ENCODE assay signal across 26 cellular contexts in genomic region chrX:103200951-103201529, GRCh38. TPM values are rescaled to one million over a fixed set of nuclear protein-coding genes. Genes with fewer than 3 reads are reported as not detected.
DNase-seq lines count a peak whose midpoint lies in the region; ATAC-seq, FAIRE-seq and TF ChIP-seq lines count a peak whose summit lies in the region.
"Had no signal": no experiment of that assay in that cellular context is flagged by ENCODE, and none has a peak within 500 bp of the region (broad histone marks: within the 10 kb centered on the region; RNA-seq: fewer than 3 reads in every experiment).

No MANE protein-coding gene starts in this region.

- H2AFZ ChIP-seq in Karpas-422 (ENCODE audit: low read length), result no peak overlapping the region
- H2AFZ ChIP-seq: GM23248 had no signal

- ATAC-seq in T-helper 17 cell (peak; percentile 18), lower lobe of right lung (no peak)
- no peak for ATAC-seq in stimulated activated naive CD8-positive, alpha-beta T cell treated with anti-CD3 and anti-CD28 coated beads, Interleukin-15, amount 100 ng/mL, for 72 hours
- ATAC-seq: GM12878 had no signal

- H3K56ac ChIP-seq in mesendoderm (ENCODE audit: low read length), result no peak overlapping the region

- intact Hi-C loops in lower lobe of right lung (cut with DNase I), result no loop called here

- H4K8ac ChIP-seq in mesendoderm (ENCODE audit: low read depth, low read length), result no peak overlapping the region

- no peak overlapping the region for H2AK5ac ChIP-seq in mesendoderm (ENCODE audit: low read length)

- no peak overlapping the region for H3K18ac ChIP-seq in mesendoderm (ENCODE audit: low read length)

- no CpG with 5 or more reads among the region's 4 CpGs for WGBS in mesendoderm (ENCODE audit: extremely low coverage, insufficient coverage, low lambda C conversion rate)

- no peaks in the 10 kb centered on the region for H3K4me1 Mint-ChIP-seq in T-helper 17 cell
- H3K4me1 Mint-ChIP-seq in stimulated activated naive CD8-positive, alpha-beta T cell treated with anti-CD3 and anti-CD28 coated beads, Interleukin-15, amount 100 ng/mL, for 72 hours, result peaks cover 6% of the 10 kb centered on the region

- no peaks in the 10 kb centered on the region for H3K9me2 ChIP-seq in Karpas-422 (replicated peaks; ENCODE audit: insufficient read depth, low read length)

- no peaks in the 10 kb centered on the region for H3K36me3 Mint-ChIP-seq in T-helper 17 cell (ENCODE audit: low read depth)
- H3K36me3 Mint-ChIP-seq: CD4-positive, alpha-beta memory T cell had no signal

- TF ChIP-seq POLR2A in H54 (IDR thresholded peaks at IDR 0.05; ENCODE audit: low read depth, low read length), result no peak

- H3K9ac ChIP-seq in Karpas-422 (ENCODE audit: low read length) (no peak overlapping the region), mesendoderm (ENCODE audit: low read length) (no peak overlapping the region)
- H3K9ac ChIP-seq: GM23248 had no signal

- H3K4me3 ChIP-seq in Karpas-422 (ENCODE audit: low read length) (no peak overlapping the region), mesendoderm (ENCODE audit: low read length) (no peak overlapping the region), lower lobe of right lung (no peak overlapping the region)
- H3K4me3 ChIP-seq: GM12878, GM23248, HAP-1, SJSA1 had no signal

- H3K27ac Mint-ChIP-seq in T-helper 17 cell, result no peak overlapping the region
- H3K27ac Mint-ChIP-seq in stimulated activated naive CD8-positive, alpha-beta T cell treated with anti-CD3 and anti-CD28 coated beads, Interleukin-15, amount 100 ng/mL, for 72 hours, result no peak overlapping the region
- H3K27ac Mint-ChIP-seq: CD4-positive, alpha-beta memory T cell; HFFc6 had no signal

- peak; percentile 62 for DNase-seq in Karpas-422
- peak; percentile 16 for DNase-seq in M059J (ENCODE audit: low read depth)
- no peak for DNase-seq in T-helper 17 cell
- DNase-seq in mesendoderm, result peak; percentile 22
- no peak for DNase-seq in H54 (ENCODE audit: insufficient read length, low spot score)
- no peak for DNase-seq in lower lobe of right lung
- no peak for DNase-seq in stimulated activated naive CD8-positive, alpha-beta T cell treated with anti-CD3 and anti-CD28 coated beads, Interleukin-15, amount 100 ng/mL, for 72 hours
- DNase-seq: C1 segment of cervical spinal cord; CD4-positive, alpha-beta memory T cell; COR-L47; DMS79; EL; GDM1; GM23248; HFFc6; IMR-90; NCI-H2029; NCI-H345; NCI-H524; NCI-H748 treated with DMSO at 0.1 percent for 48 hours; Right ventricle myocardium superior; RPMI8226 had no signal

- no peaks in the 10 kb centered on the region for H3K9me3 ChIP-seq in Karpas-422 (ENCODE audit: low read length)
- no peaks in the 10 kb centered on the region for H3K9me3 ChIP-seq in T-helper 17 cell (ENCODE audit: control insufficient read depth, low read length, poor library complexity, severe bottlenecking)
- no peaks in the 10 kb centered on the region for H3K9me3 ChIP-seq in lower lobe of right lung
- H3K9me3 ChIP-seq: HAP-1, SJSA1 had no signal

- H2BK120ac ChIP-seq in mesendoderm (ENCODE audit: low read depth, low read length), result no peak overlapping the region

- no peak overlapping the region for H3K23ac ChIP-seq in mesendoderm (ENCODE audit: low read length)

- no peaks in the 10 kb centered on the region for H4K20me1 ChIP-seq in Karpas-422 (ENCODE audit: insufficient read depth, low read depth, low read length)

- no peaks in the 10 kb centered on the region for H3K27me3 ChIP-seq in Karpas-422 (ENCODE audit: low read length)
- no peaks in the 10 kb centered on the region for H3K27me3 ChIP-seq in mesendoderm (ENCODE audit: insufficient read depth, low read length, poor library complexity)
- no peaks in the 10 kb centered on the region for H3K27me3 ChIP-seq in lower lobe of right lung (ENCODE audit: low read depth)
- H3K27me3 ChIP-seq: SJSA1 had no signal

- no peak overlapping the region for H3K4ac ChIP-seq in mesendoderm (ENCODE audit: low read depth, low read length)

- TF ChIP-seq CTCF in lower lobe of right lung (IDR thresholded peaks at IDR 0.05), result no peak

- no peak overlapping the region for H2BK5ac ChIP-seq in mesendoderm (ENCODE audit: low read length)

- peaks cover 7% of the 10 kb centered on the region for H3K4me1 ChIP-seq in Karpas-422 (ENCODE audit: low read length)
- no peaks in the 10 kb centered on the region for H3K4me1 ChIP-seq in mesendoderm (ENCODE audit: control insufficient read depth, low read depth, low read length)
- H3K4me1 ChIP-seq in lower lobe of right lung, result no peaks in the 10 kb centered on the region
- H3K4me1 ChIP-seq: HAP-1, SJSA1 had no signal

- H3K27ac ChIP-seq in Karpas-422 (ENCODE audit: low read length) (no peak overlapping the region), mesendoderm (ENCODE audit: low read depth, low read length) (no peak overlapping the region), lower lobe of right lung (no peak overlapping the region)
- H3K27ac ChIP-seq: GM23248, SJSA1 had no signal

- H4K5ac ChIP-seq in mesendoderm (ENCODE audit: low read length), result no peak overlapping the region

- FAIRE-seq in H54 (lab: Jason Lieb, UNC), result no peak
- FAIRE-seq: GM12878 had no signal

- H3K4me2 ChIP-seq in Karpas-422 (ENCODE audit: low read depth, low read length, poor library complexity, severe bottlenecking) (no peak overlapping the region), mesendoderm (ENCODE audit: low read length) (no peak overlapping the region)

- no peak overlapping the region for H3K4me3 Mint-ChIP-seq in T-helper 17 cell
- no peak overlapping the region for H3K4me3 Mint-ChIP-seq in stimulated activated naive CD8-positive, alpha-beta T cell treated with anti-CD3 and anti-CD28 coated beads, Interleukin-15, amount 100 ng/mL, for 72 hours
- H3K4me3 Mint-ChIP-seq: CD4-positive, alpha-beta memory T cell; HFFc6 had no signal

- H3K79me2 ChIP-seq in Karpas-422 (ENCODE audit: low read length) (no peaks in the 10 kb centered on the region), mesendoderm (ENCODE audit: control insufficient read depth, insufficient read depth, low read length) (no peaks in the 10 kb centered on the region)

- no peaks in the 10 kb centered on the region for H3K27me3 Mint-ChIP-seq in T-helper 17 cell
- no peaks in the 10 kb centered on the region for H3K27me3 Mint-ChIP-seq in stimulated activated naive CD8-positive, alpha-beta T cell treated with anti-CD3 and anti-CD28 coated beads, Interleukin-15, amount 100 ng/mL, for 72 hours

- no peaks in the 10 kb centered on the region for H3K9me3 Mint-ChIP-seq in stimulated activated naive CD8-positive, alpha-beta T cell treated with anti-CD3 and anti-CD28 coated beads, Interleukin-15, amount 100 ng/mL, for 72 hours
- H3K9me3 Mint-ChIP-seq: CD4-positive, alpha-beta memory T cell; HFFc6 had no signal

- H3K36me3 ChIP-seq in Karpas-422 (ENCODE audit: insufficient read depth, low read length) (no peaks in the 10 kb centered on the region), mesendoderm (ENCODE audit: control insufficient read depth, insufficient read depth, low read length) (no peaks in the 10 kb centered on the region), lower lobe of right lung (no peaks in the 10 kb centered on the region)
- H3K36me3 ChIP-seq: HAP-1, SJSA1 had no signal

- no peak overlapping the region for H2BK15ac ChIP-seq in mesendoderm (replicated peaks; ENCODE audit: low read depth)

- no peaks in the 10 kb centered on the region for H3K79me1 ChIP-seq in mesendoderm (ENCODE audit: low read length)

RNA-seq across cellular contexts. Expression of gene BEX4, which starts 13.9 kb away (rescaled TPM):
- not detected in 2 replicates for total RNA-seq in Karpas-422 (2014; rRNA removed; shearing (Covaris generic); ENCODE audit: low replicate concordance)
- 6.3 and 7.3 TPM in 2 replicates for total RNA-seq in M059J (2014; rRNA removed; shearing (Covaris generic))
- total RNA-seq in T-helper 17 cell (10 to 100 TPM; 23.7 to 30.9 TPM), lower lobe of right lung (37.3 TPM)
- polyA plus RNA-seq in mesendoderm (2013, experiment 1 of 2), result 127 TPM
- polyA plus RNA-seq in mesendoderm (2013, experiment 2 of 2), result 122 TPM
- total RNA-seq: MCF 10A had no signal

RNA-seq across cellular contexts. Expression of gene TCEAL8, which starts 53.9 kb away (rescaled TPM):
- 43.8 and 44.3 TPM in 2 replicates for total RNA-seq in Karpas-422 (2014; rRNA removed; shearing (Covaris generic); ENCODE audit: low replicate concordance)
- total RNA-seq in M059J (2014; rRNA removed; shearing (Covaris generic)), result 160 and 176 TPM in 2 replicates
- total RNA-seq in T-helper 17 cell, result 10 to 100 TPM; 12.6 to 16.4 TPM
- 214 TPM for polyA plus RNA-seq in mesendoderm (2013, experiment 1 of 2)
- 208 TPM for polyA plus RNA-seq in mesendoderm (2013, experiment 2 of 2)
- 41.5 TPM for total RNA-seq in lower lobe of right lung

Comparison
In these comparisons a context has a peak if more than half of its experiments do, and no peak if none do; other contexts are left out.
1. DNase-seq: peak in Karpas-422 (single experiment), M059J (single experiment) and mesendoderm (single experiment); none in T-helper 17 cell (0 of 3), H54 (single experiment), lower lobe of right lung (single experiment) and stimulated activated naive CD8-positive, alpha-beta T cell treated with anti-CD3 and anti-CD28 coated beads, Interleukin-15, amount 100 ng/mL, for 72 hours (0 of 2).